8 cellular contexts compared by ENCODE assay signal in the genomic region with DNA sequence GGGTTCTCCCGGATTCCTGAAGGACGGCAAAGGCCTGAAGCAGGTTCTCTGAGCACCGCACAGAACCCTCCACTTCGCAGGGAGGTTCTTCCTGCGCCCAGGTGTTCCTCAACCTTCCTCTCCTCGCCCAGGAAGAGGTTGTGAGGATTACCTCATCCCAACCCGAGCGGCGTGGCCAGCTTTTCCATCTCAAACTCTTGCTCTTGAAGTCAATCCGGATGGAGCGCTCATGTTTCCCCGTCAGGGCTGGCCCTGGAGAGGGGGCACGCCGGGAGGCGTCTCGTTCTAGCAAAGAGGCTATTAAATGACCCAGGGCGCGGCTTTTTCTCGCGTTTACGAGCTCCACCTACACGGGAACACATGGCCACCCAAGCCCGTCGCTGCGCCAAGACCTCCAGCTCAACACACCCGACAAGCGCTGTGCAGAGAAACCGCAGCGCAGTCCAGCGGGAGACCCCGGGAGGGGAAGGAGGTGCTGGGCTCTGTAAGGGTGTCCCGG. TPM values are rescaled to one million over a fixed set of nuclear protein-coding genes. Genes with fewer than 3 reads are reported as not detected.
DNase-seq lines count a peak whose midpoint lies in the region; ATAC-seq and TF ChIP-seq lines count a peak whose summit lies in the region.

No MANE protein-coding gene starts in this region.

- peak; percentile 20 for ATAC-seq in HG02973 (IDR thresholded peaks at IDR 0.05; ENCODE audit: unreplicated experiment)

- H3K27ac ChIP-seq in mucosa of rectum (ENCODE audit: low read depth in 2 of 2, low read length in 2 of 2) (peak overlapping the region; percentile 93 to 98), vagina (peak overlapping the region; percentile 95)

- intact Hi-C loops in vagina (cut with DNase I), result no loop called here

- H3K9me3 ChIP-seq in mucosa of rectum (ENCODE audit: control insufficient read depth in 2 of 2, low read length in 2 of 2) (no peaks in the 10 kb centered on the region), vagina (no peaks in the 10 kb centered on the region)

- H3K36me3 ChIP-seq in mucosa of rectum (ENCODE audit: control insufficient read depth in 2 of 2, insufficient read depth in 2 of 2, low read length in 2 of 2) (peaks cover 0 to 2% of the 10 kb centered on the region in 2 donors), vagina (peaks cover 0 to 3% of the 10 kb centered on the region in 2 donors)

- H3K4me3 ChIP-seq in mucosa of rectum (ENCODE audit: low read length in 2 of 2), result peak overlapping the region; percentile 91 to 96
- peak overlapping the region; percentile 83 to 99 for H3K4me3 ChIP-seq in vagina

- no peak for TF ChIP-seq POLR2A in erythroblast (IDR thresholded peaks at IDR 0.05; ENCODE audit: low read length)
- no peak for TF ChIP-seq POLR2A in vagina (IDR thresholded peaks at IDR 0.05)

- no peaks in the 10 kb centered on the region for H3K27me3 ChIP-seq in mucosa of rectum (ENCODE audit: control insufficient read depth in 2 of 2, insufficient read depth in 2 of 2, low read length in 2 of 2)
- H3K27me3 ChIP-seq in vagina, result no peaks in the 10 kb centered on the region

- in situ Hi-C loops in GM13977 (cut with MboI; ENCODE audit: low pct_unique_long_range_greater_than_20kb, low sequenced_read_pairs, unreplicated experiment), result no loop called here

- H3K4me1 ChIP-seq in mucosa of rectum (ENCODE audit: control insufficient read depth in 2 of 2, insufficient read depth in 2 of 2, low read length in 2 of 2) (peaks cover 10 to 22% of the 10 kb centered on the region in 2 donors), vagina (peaks cover 38% of the 10 kb centered on the region)

- peak overlapping the region; percentile 90 to 93 for H3K9ac ChIP-seq in mucosa of rectum (ENCODE audit: low read depth in 1 of 2, low read length in 2 of 2)

- DNase-seq in A172 (ENCODE audit: low spot score) (peak; percentile 82), GM13977 (ENCODE audit: low spot score) (peak; percentile 48), NCI-H187 (lab: John Stamatoyannopoulos, UW) (peak; percentile 91 to 94), T1000 (lab: John Stamatoyannopoulos, UW) (peak; percentile 39), erythroblast (lab: John Stamatoyannopoulos, UW) (peak; percentile 65 to 76), vagina (ENCODE audit: extremely low spot score in 2 of 2) (peak in 1 of 2 donors; percentile 92)

- TF ChIP-seq CTCF in GM13977 (IDR thresholded peaks at IDR 0.05; ENCODE audit: extremely low read depth, insufficient read depth, missing control alignments) (no peak), vagina (IDR thresholded peaks at IDR 0.05) (no peak)

RNA-seq across cellular contexts. Expression of gene RAB10, which starts 0.6 kb away (rescaled TPM):
- total RNA-seq in A172 (2014; rRNA removed; shearing (Covaris generic)), result 148 and 268 TPM in 2 replicates
- total RNA-seq in vagina, result 135 TPM

RNA-seq across cellular contexts. Expression of gene KIF3C, which starts 51.0 kb away (rescaled TPM):
- total RNA-seq in A172 (2014; rRNA removed; shearing (Covaris generic)), result 29.6 and 38.8 TPM in 2 replicates
- total RNA-seq in vagina, result 9.3 TPM
